In the genomic region with DNA sequence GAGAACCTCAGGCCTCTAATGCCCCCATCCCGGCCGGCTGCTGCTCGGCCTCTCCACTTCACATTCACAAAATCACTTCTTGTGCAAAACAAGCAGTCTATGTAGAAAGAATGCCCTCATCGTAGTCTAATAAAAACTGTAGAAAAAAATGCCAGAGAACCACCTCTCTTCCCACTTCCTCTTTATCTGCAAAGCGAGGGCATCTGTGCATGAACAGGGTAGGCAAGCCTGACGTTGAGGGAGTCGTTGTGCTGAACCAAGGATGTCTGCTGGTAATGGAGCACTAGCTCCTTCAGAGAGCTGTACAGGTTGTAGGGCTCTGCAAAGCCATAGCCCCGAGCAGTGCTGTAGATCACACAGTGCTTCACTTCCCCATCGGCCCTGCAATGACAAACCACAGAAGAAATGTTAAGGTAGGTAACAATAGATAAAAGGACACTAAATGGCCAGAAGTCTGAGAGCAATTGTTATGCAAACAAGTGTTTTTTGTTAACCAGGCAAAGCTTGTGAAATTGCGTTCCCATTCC, we compare ENCODE assay signal across 9 cellular contexts.
A peak's percentile ranks its signal among the peaks of the same experiment; 100 is the strongest.
DNase-seq lines count a peak whose midpoint lies in the region; ATAC-seq and TF ChIP-seq lines count a peak whose summit lies in the region.
"Had no signal": no experiment of that assay in that cellular context is flagged by ENCODE, and none has a peak within 500 bp of the region (broad histone marks: within the 10 kb centered on the region; RNA-seq: fewer than 3 reads in every experiment).

No MANE protein-coding gene starts in this region.

- ATAC-seq in GM21367 (IDR thresholded peaks at IDR 0.05; ENCODE audit: unreplicated experiment) (peak; percentile 81), HG03442 (IDR thresholded peaks at IDR 0.05; ENCODE audit: unreplicated experiment) (peak; percentile 73)
- ATAC-seq: right cardiac atrium had no signal

- DNase-seq in GM06990 (ENCODE audit: extremely low read depth, insufficient read length) = peak; percentile 79
- DNase-seq in astrocyte of the hippocampus (ENCODE audit: low read depth, low spot score) = peak; percentile 19
- DNase-seq in hepatic stellate cell (ENCODE audit: low spot score) = no peak
- no peak for DNase-seq in activated CD4-positive, alpha-beta T cell treated with anti-CD3 and anti-CD28 coated beads, Interleukin-2, amount 50 U/mL, for 4 hours
- no peak for DNase-seq in LoVo (ENCODE audit: low spot score)
- DNase-seq in NCI-H1105 (lab: John Stamatoyannopoulos, UW) = no peak
- DNase-seq: right cardiac atrium had no signal

- H3K4me3 ChIP-seq in GM06990 (replicated peaks; ENCODE audit: low read depth, low read length) = no peak overlapping the region

- H3K36me3 ChIP-seq in GM06990 (ENCODE audit: control insufficient read depth, insufficient read depth, low read length) = peaks cover 5% of the 10 kb centered on the region

- H3K27me3 ChIP-seq in GM06990 (replicated peaks; ENCODE audit: control insufficient read depth, insufficient read depth, low read length) = no peaks in the 10 kb centered on the region

- no peak for TF ChIP-seq CTCF in GM06990 (IDR thresholded peaks at IDR 0.05; ENCODE audit: insufficient read depth, low read length, poor library complexity, severe bottlenecking)

Comparison
In these comparisons a context has a peak if more than half of its experiments do, and no peak if none do; other contexts are left out.
1. DNase-seq: peak in GM06990 (single experiment) and astrocyte of the hippocampus (single experiment); none in hepatic stellate cell (single experiment), activated CD4-positive, alpha-beta T cell treated with anti-CD3 and anti-CD28 coated beads, Interleukin-2, amount 50 U/mL, for 4 hours (0 of 2), LoVo (single experiment) and NCI-H1105 (single experiment).